8 cellular contexts compared by ENCODE assay signal in genomic region chr11:122733301-122733686, GRCh38.
DNase-seq lines count a peak whose midpoint lies in the region; ATAC-seq and TF ChIP-seq lines count a peak whose summit lies in the region.

No MANE protein-coding gene starts in this region.

- TF ChIP-seq CTCF in GM10248 (IDR thresholded peaks at IDR 0.05; ENCODE audit: control extremely low read depth, extremely low read depth, low read depth, missing control alignments): no peak
- TF ChIP-seq CTCF in CD4-positive, alpha-beta T cell (IDR thresholded peaks at IDR 0.05): no peak

- H3K4me1 ChIP-seq in thymus (ENCODE audit: control insufficient read depth, insufficient read depth, low read length): peaks cover 63% of the 10 kb centered on the region

- H3K4me3 ChIP-seq in thymus (ENCODE audit: low read length): no peak overlapping the region

- H3K9me3 ChIP-seq in thymus (ENCODE audit: control insufficient read depth): no peaks in the 10 kb centered on the region
- H3K9me3 ChIP-seq in CD4-positive, alpha-beta T cell (ENCODE audit: control insufficient read depth, low read length): no peaks in the 10 kb centered on the region

- H3K4me1 Mint-ChIP-seq in CD4-positive, alpha-beta T cell (ENCODE audit: low read depth): peaks cover 12% of the 10 kb centered on the region

- intact Hi-C loops in left cardiac atrium (cut with DNase I): no loop called here
- intact Hi-C loops in CD4-positive, alpha-beta T cell (cut with DNase I, micrococcal nuclease): no loop called here

- DNase-seq in NCI-H2107 treated with DMSO at 0.1 percent for 48 hours (lab: John Stamatoyannopoulos, UW; ENCODE audit: unreplicated experiment) (peak; percentile 58), NCI-H2107 (lab: John Stamatoyannopoulos, UW) (no peak), NOMO-1 treated with DMSO at 0.1 percent for 48 hours (lab: John Stamatoyannopoulos, UW; ENCODE audit: unreplicated experiment) (peak; percentile 51), left cardiac atrium (peak; percentile 66), GM10248 (ENCODE audit: extremely low spot score) (no peak), GM03348 (ENCODE audit: low spot score) (no peak)
- no peak for DNase-seq in CD4-positive, alpha-beta T cell

- H3K27ac Mint-ChIP-seq in CD4-positive, alpha-beta T cell: no peak overlapping the region

- H3K36me3 Mint-ChIP-seq in CD4-positive, alpha-beta T cell (ENCODE audit: low read depth): peaks cover 3% of the 10 kb centered on the region

- no peak overlapping the region for H3K4me3 Mint-ChIP-seq in CD4-positive, alpha-beta T cell

- no peaks in the 10 kb centered on the region for H3K27me3 Mint-ChIP-seq in CD4-positive, alpha-beta T cell

- peak; percentile 38 to 41 for ATAC-seq in left cardiac atrium
- no peak for ATAC-seq in CD4-positive, alpha-beta T cell (ENCODE audit: poor library complexity)

- 92% methylated on average over 4 of the region's 4 CpGs for WGBS in thymus

- no peaks in the 10 kb centered on the region for H3K9me3 Mint-ChIP-seq in CD4-positive, alpha-beta T cell

- no peaks in the 10 kb centered on the region for H3K27me3 ChIP-seq in thymus (ENCODE audit: control insufficient read depth, insufficient read depth)
- no peaks in the 10 kb centered on the region for H3K27me3 ChIP-seq in CD4-positive, alpha-beta T cell (ENCODE audit: control insufficient read depth, insufficient read depth, low read length)

- peak overlapping the region; percentile 36 for H3K27ac ChIP-seq in thymus (ENCODE audit: low read depth)
- no peak overlapping the region for H3K27ac ChIP-seq in CD4-positive, alpha-beta T cell (ENCODE audit: low read depth, low read length)

- CTCF ChIA-PET in GM10248 (lab: Yijun Ruan, JAX): interaction anchor here (0.7 to 3.4 kb wide), 5 partner anchors 9 to 31 kb away, joined by 3 to 14 read pairs (median 5); no protein-coding TSS in a partner anchor
- CTCF ChIA-PET in CD4-positive, alpha-beta T cell (lab: Charles Lee): no interaction called here

- POLR2A ChIA-PET in GM10248 (lab: Yijun Ruan, JAX): no interaction called here
- POLR2A ChIA-PET in CD4-positive, alpha-beta T cell (lab: Charles Lee): interaction anchor here (0.9 to 2.5 kb wide), 5 partner anchors 10 to 58 kb away, joined by 3 to 9 read pairs (median 4); no protein-coding TSS in a partner anchor

- H3K36me3 ChIP-seq in thymus (ENCODE audit: control insufficient read depth, insufficient read depth): no peaks in the 10 kb centered on the region

Comparison
In these comparisons a context has a peak if more than half of its experiments do, and no peak if none do; other contexts are left out.
1. DNase-seq: peak in NCI-H2107 treated with DMSO at 0.1 percent for 48 hours (single experiment), NOMO-1 treated with DMSO at 0.1 percent for 48 hours (single experiment) and left cardiac atrium (single experiment); none in NCI-H2107 (single experiment), GM10248 (single experiment), GM03348 (single experiment) and CD4-positive, alpha-beta T cell (0 of 10).